Comparison of ENCODE assay signal across 8 cellular contexts in genomic region chr7:516606-517456, GRCh38. TPM values are rescaled to one million over a fixed set of nuclear protein-coding genes. Genes with fewer than 3 reads are reported as not detected.
DNase-seq lines count a peak whose midpoint lies in the region; ATAC-seq and TF ChIP-seq lines count a peak whose summit lies in the region.

No MANE protein-coding gene starts in this region.

- intact Hi-C loops in activated CD8-positive, alpha-beta T cell treated with anti-CD3 and anti-CD28 coated beads for 36 hours (cut with micrococcal nuclease) = no loop called here

- peak overlapping the region; percentile 52 for H3K4me3 ChIP-seq in astrocyte of the cerebellum (ENCODE audit: low read depth, low read length)

- peaks cover 26% of the 10 kb centered on the region for H3K27me3 Mint-ChIP-seq in activated CD8-positive, alpha-beta T cell treated with anti-CD3 and anti-CD28 coated beads for 36 hours
- peaks cover 29% of the 10 kb centered on the region for H3K27me3 Mint-ChIP-seq in activated CD8-positive, alpha-beta T cell treated with anti-CD3 and anti-CD28 coated beads, Interleukin-2, amount 10 ng/mL, durations not matched to agents 7 days and 5 days (ENCODE audit: low read depth)
- H3K27me3 Mint-ChIP-seq in stimulated activated naive B cell treated with anti-CD40 and anti-IgM and Interleukin-4, amounts not matched to agents 10 μg/mL and 1 μg/mL and 100 μg/mL, for 72 hours = peaks cover 13 to 32% of the 10 kb centered on the region in 2 donors
- peaks cover 11 to 44% of the 10 kb centered on the region in 2 donors for H3K27me3 Mint-ChIP-seq in T-cell

- no peak for TF ChIP-seq CTCF in activated CD8-positive, alpha-beta T cell treated with anti-CD3 and anti-CD28 coated beads for 36 hours (IDR thresholded peaks at IDR 0.05)
- no peak for TF ChIP-seq CTCF in astrocyte of the cerebellum (IDR thresholded peaks at IDR 0.05; ENCODE audit: low read depth, low read length, missing control alignments)

- in situ Hi-C loops in astrocyte of the cerebellum (cut with HindIII; ENCODE audit: low sequenced_read_pairs) = no loop called here

- peak; percentile 62 for DNase-seq in activated CD8-positive, alpha-beta T cell treated with anti-CD3 and anti-CD28 coated beads for 36 hours
- no peak for DNase-seq in activated CD8-positive, alpha-beta T cell treated with anti-CD3 and anti-CD28 coated beads, Interleukin-2, amount 10 ng/mL, durations not matched to agents 7 days and 5 days
- DNase-seq in astrocyte of the cerebellum (ENCODE audit: low read depth) (peak; percentile 32), iris pigment epithelial cell (ENCODE audit: low read depth) (peak; percentile 88), T-cell (no peak)
- DNase-seq in stimulated activated naive B cell treated with anti-CD40 and anti-IgM and Interleukin-4, amounts not matched to agents 10 μg/mL and 1 μg/mL and 100 μg/mL, for 72 hours = no peak

- no peaks in the 10 kb centered on the region for H3K9me3 Mint-ChIP-seq in activated CD8-positive, alpha-beta T cell treated with anti-CD3 and anti-CD28 coated beads for 36 hours
- H3K9me3 Mint-ChIP-seq in activated CD8-positive, alpha-beta T cell treated with anti-CD3 and anti-CD28 coated beads, Interleukin-2, amount 10 ng/mL, durations not matched to agents 7 days and 5 days (ENCODE audit: insufficient read depth) = no peaks in the 10 kb centered on the region
- H3K9me3 Mint-ChIP-seq in stimulated activated naive B cell treated with anti-CD40 and anti-IgM and Interleukin-4, amounts not matched to agents 10 μg/mL and 1 μg/mL and 100 μg/mL, for 72 hours = no peaks in the 10 kb centered on the region
- no peaks in the 10 kb centered on the region for H3K9me3 Mint-ChIP-seq in T-cell

- H3K4me1 Mint-ChIP-seq in activated CD8-positive, alpha-beta T cell treated with anti-CD3 and anti-CD28 coated beads for 36 hours (ENCODE audit: low read depth) = peaks cover 18% of the 10 kb centered on the region
- peaks cover 10% of the 10 kb centered on the region for H3K4me1 Mint-ChIP-seq in activated CD8-positive, alpha-beta T cell treated with anti-CD3 and anti-CD28 coated beads, Interleukin-2, amount 10 ng/mL, durations not matched to agents 7 days and 5 days (ENCODE audit: low read depth)
- peaks cover 11 to 21% of the 10 kb centered on the region in 2 donors for H3K4me1 Mint-ChIP-seq in stimulated activated naive B cell treated with anti-CD40 and anti-IgM and Interleukin-4, amounts not matched to agents 10 μg/mL and 1 μg/mL and 100 μg/mL, for 72 hours
- H3K4me1 Mint-ChIP-seq in T-cell = peaks cover 6 to 20% (median 12%) of the 10 kb centered on the region in 3 donors

- CTCF ChIA-PET in activated CD8-positive, alpha-beta T cell treated with anti-CD3 and anti-CD28 coated beads for 36 hours (lab: Charles Lee) = no interaction called here
- CTCF ChIA-PET in activated CD8-positive, alpha-beta T cell treated with anti-CD3 and anti-CD28 coated beads, Interleukin-2, amount 10 ng/mL, durations not matched to agents 7 days and 5 days (lab: Charles Lee) = no interaction called here
- CTCF ChIA-PET in T-cell (lab: Charles Lee) = interaction anchor here in 1 of 2 donors (0.5 kb wide), 1 partner anchor 57 kb away, joined by 4 read pairs; no protein-coding TSS in a partner anchor

- H3K36me3 Mint-ChIP-seq in activated CD8-positive, alpha-beta T cell treated with anti-CD3 and anti-CD28 coated beads for 36 hours (ENCODE audit: low read depth) = no peaks in the 10 kb centered on the region
- H3K36me3 Mint-ChIP-seq in activated CD8-positive, alpha-beta T cell treated with anti-CD3 and anti-CD28 coated beads, Interleukin-2, amount 10 ng/mL, durations not matched to agents 7 days and 5 days (ENCODE audit: low read depth) = no peaks in the 10 kb centered on the region
- peaks cover 2 to 13% of the 10 kb centered on the region in 2 donors for H3K36me3 Mint-ChIP-seq in stimulated activated naive B cell treated with anti-CD40 and anti-IgM and Interleukin-4, amounts not matched to agents 10 μg/mL and 1 μg/mL and 100 μg/mL, for 72 hours
- H3K36me3 Mint-ChIP-seq in T-cell = no peaks in the 10 kb centered on the region

- POLR2A ChIA-PET in activated CD8-positive, alpha-beta T cell treated with anti-CD3 and anti-CD28 coated beads for 36 hours (lab: Charles Lee) = no interaction called here
- POLR2A ChIA-PET in activated CD8-positive, alpha-beta T cell treated with anti-CD3 and anti-CD28 coated beads, Interleukin-2, amount 10 ng/mL, durations not matched to agents 7 days and 5 days (lab: Charles Lee) = no interaction called here
- POLR2A ChIA-PET in T-cell (lab: Charles Lee) = no interaction called here

- H3K27ac Mint-ChIP-seq in activated CD8-positive, alpha-beta T cell treated with anti-CD3 and anti-CD28 coated beads for 36 hours = no peak overlapping the region
- H3K27ac Mint-ChIP-seq in activated CD8-positive, alpha-beta T cell treated with anti-CD3 and anti-CD28 coated beads, Interleukin-2, amount 10 ng/mL, durations not matched to agents 7 days and 5 days = no peak overlapping the region
- H3K27ac Mint-ChIP-seq in stimulated activated naive B cell treated with anti-CD40 and anti-IgM and Interleukin-4, amounts not matched to agents 10 μg/mL and 1 μg/mL and 100 μg/mL, for 72 hours = no peak overlapping the region
- no peak overlapping the region for H3K27ac Mint-ChIP-seq in T-cell

- H3K4me3 Mint-ChIP-seq in activated CD8-positive, alpha-beta T cell treated with anti-CD3 and anti-CD28 coated beads for 36 hours = peak overlapping the region; percentile 36
- no peak overlapping the region for H3K4me3 Mint-ChIP-seq in activated CD8-positive, alpha-beta T cell treated with anti-CD3 and anti-CD28 coated beads, Interleukin-2, amount 10 ng/mL, durations not matched to agents 7 days and 5 days
- H3K4me3 Mint-ChIP-seq in stimulated activated naive B cell treated with anti-CD40 and anti-IgM and Interleukin-4, amounts not matched to agents 10 μg/mL and 1 μg/mL and 100 μg/mL, for 72 hours = peak overlapping the region; percentile 52 to 60
- H3K4me3 Mint-ChIP-seq in T-cell = peak overlapping the region in 1 of 3 donors; percentile 44

- peak; percentile 13 for ATAC-seq in activated CD8-positive, alpha-beta T cell treated with anti-CD3 and anti-CD28 coated beads for 36 hours
- ATAC-seq in activated CD8-positive, alpha-beta T cell treated with anti-CD3 and anti-CD28 coated beads, Interleukin-2, amount 10 ng/mL, durations not matched to agents 7 days and 5 days = no peak
- no peak for ATAC-seq in stimulated activated naive B cell treated with anti-CD40 and anti-IgM and Interleukin-4, amounts not matched to agents 10 μg/mL and 1 μg/mL and 100 μg/mL, for 72 hours (replicated peaks)
- no peak for ATAC-seq in HG02642 (IDR thresholded peaks at IDR 0.05; ENCODE audit: poor library complexity, unreplicated experiment)
- ATAC-seq in HG02870 (IDR thresholded peaks at IDR 0.05; ENCODE audit: unreplicated experiment) = no peak
- ATAC-seq in T-cell (replicated peaks in 1 of 4) = no peak

RNA-seq across cellular contexts. Expression of gene PDGFA, which starts 2.8 kb away (rescaled TPM):
- 10 to 100 TPM; 16.7 to 18.8 TPM for total RNA-seq in activated CD8-positive, alpha-beta T cell treated with anti-CD3 and anti-CD28 coated beads for 36 hours
- total RNA-seq in activated CD8-positive, alpha-beta T cell treated with anti-CD3 and anti-CD28 coated beads, Interleukin-2, amount 10 ng/mL, durations not matched to agents 7 days and 5 days = under 1 TPM; 0.50 to 0.79 TPM
- total RNA-seq in T-cell = under 1 TPM in 4 of 5 donors, not detected in 1; 0.58 to 0.85 (median 0.74) TPM

Comparison
In these comparisons a context has a peak if more than half of its experiments do, and no peak if none do; other contexts are left out.
1. DNase-seq: peak in activated CD8-positive, alpha-beta T cell treated with anti-CD3 and anti-CD28 coated beads for 36 hours (single experiment), astrocyte of the cerebellum (single experiment) and iris pigment epithelial cell (single experiment); none in activated CD8-positive, alpha-beta T cell treated with anti-CD3 and anti-CD28 coated beads, Interleukin-2, amount 10 ng/mL, durations not matched to agents 7 days and 5 days (single experiment), stimulated activated naive B cell treated with anti-CD40 and anti-IgM and Interleukin-4, amounts not matched to agents 10 μg/mL and 1 μg/mL and 100 μg/mL, for 72 hours (single experiment) and T-cell (0 of 34).
2. RNA of gene PDGFA, which starts 2.8 kb away (total RNA-seq): 16.7 to 18.8 TPM in activated CD8-positive, alpha-beta T cell treated with anti-CD3 and anti-CD28 coated beads for 36 hours; 0.50 to 0.79 TPM in activated CD8-positive, alpha-beta T cell treated with anti-CD3 and anti-CD28 coated beads, Interleukin-2, amount 10 ng/mL, durations not matched to agents 7 days and 5 days and 0.58 to 0.85 TPM in T-cell; every median in the first group is over 4 times any median in the second.